8 cellular contexts compared by ENCODE assay signal in the genomic region with DNA sequence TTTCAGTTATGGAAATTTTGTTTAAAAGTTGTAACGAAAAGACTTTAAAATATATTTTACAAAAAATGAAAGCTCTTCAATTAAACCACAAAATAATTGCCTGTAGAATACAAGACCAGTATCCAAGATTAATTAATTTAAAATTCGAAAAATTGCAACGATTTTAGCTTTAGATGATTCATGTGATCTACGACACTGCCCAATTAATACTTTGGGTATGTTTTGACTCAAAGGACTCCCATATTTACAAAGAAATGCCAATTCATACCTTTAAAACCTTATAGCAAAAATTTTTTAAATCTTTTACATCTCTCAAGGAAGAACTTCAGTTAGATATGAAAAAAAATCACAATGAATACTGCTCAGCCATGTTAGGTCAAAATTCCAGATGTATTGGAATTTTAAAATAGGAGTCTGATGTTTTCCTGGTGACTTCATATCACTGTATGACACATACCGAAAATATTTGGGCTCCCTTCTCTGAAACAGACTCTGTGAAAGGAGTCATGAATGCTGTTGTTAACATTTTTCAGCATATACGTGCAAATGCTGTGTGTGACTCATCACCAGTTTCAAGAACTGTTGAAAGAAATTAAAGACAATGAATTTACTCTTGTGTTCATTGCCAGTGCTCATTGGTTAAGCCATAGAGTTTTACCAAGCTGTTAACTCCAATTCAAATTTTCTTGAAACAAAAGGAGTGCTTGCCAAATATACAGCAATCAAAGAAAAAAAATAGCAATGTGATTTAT. TPM values are rescaled to one million over a fixed set of nuclear protein-coding genes. Genes with fewer than 3 reads are reported as not detected.
DNase-seq lines count a peak whose midpoint lies in the region; ATAC-seq and TF ChIP-seq lines count a peak whose summit lies in the region.

No MANE protein-coding gene starts in this region.

- peaks cover 7% of the 10 kb centered on the region for H3K9me3 Mint-ChIP-seq in activated CD4-positive, alpha-beta T cell treated with anti-CD3 and anti-CD28 coated beads, Interleukin-2, amount 10 ng/mL, durations not matched to agents 24 days and 14 days
- no peaks in the 10 kb centered on the region for H3K9me3 Mint-ChIP-seq in activated naive CD8-positive, alpha-beta T cell (ENCODE audit: low read depth)

- peak overlapping the region; percentile 10 to 53 for H3K27ac ChIP-seq in left lung

- H3K4me3 Mint-ChIP-seq in activated CD4-positive, alpha-beta T cell treated with anti-CD3 and anti-CD28 coated beads, Interleukin-2, amount 10 ng/mL, durations not matched to agents 24 days and 14 days: peak overlapping the region; percentile 22
- H3K4me3 Mint-ChIP-seq in activated naive CD8-positive, alpha-beta T cell: no peak overlapping the region

- ATAC-seq in HG03565 (IDR thresholded peaks at IDR 0.05; ENCODE audit: unreplicated experiment) (peak; percentile 89), left lung (peak; percentile 79), HG03159 (IDR thresholded peaks at IDR 0.05; ENCODE audit: unreplicated experiment) (no peak)

- intact Hi-C loops in activated CD4-positive, alpha-beta T cell treated with anti-CD3 and anti-CD28 coated beads, Interleukin-2, amount 10 ng/mL, durations not matched to agents 24 days and 14 days (cut with micrococcal nuclease): no loop called here
- intact Hi-C loops in left lung (cut with DNase I): no loop called here

- H3K4me1 Mint-ChIP-seq in activated CD4-positive, alpha-beta T cell treated with anti-CD3 and anti-CD28 coated beads, Interleukin-2, amount 10 ng/mL, durations not matched to agents 24 days and 14 days: peaks cover 27% of the 10 kb centered on the region
- H3K4me1 Mint-ChIP-seq in activated naive CD8-positive, alpha-beta T cell (ENCODE audit: low read depth): peaks cover 19% of the 10 kb centered on the region

- TF ChIP-seq CTCF in left lung (IDR thresholded peaks at IDR 0.05): no peak

- H3K4me3 ChIP-seq in left lung: no peak overlapping the region

- DNase-seq in activated CD4-positive, alpha-beta T cell treated with anti-CD3 and anti-CD28 coated beads, Interleukin-2, amount 10 ng/mL, durations not matched to agents 24 days and 14 days: no peak
- DNase-seq in activated CD4-positive, alpha-beta T cell treated with anti-CD3 and anti-CD28 coated beads for 48 hours: no peak
- no peak for DNase-seq in left lung
- no peak for DNase-seq in NCI-H2029 treated with DMSO at 0.1 percent for 48 hours (lab: John Stamatoyannopoulos, UW)
- no peak for DNase-seq in stimulated activated CD8-positive, alpha-beta memory T cell treated with anti-CD3 and anti-CD28 coated beads, Interleukin-4, amount 100 ng/mL, for 48 hours

- H3K9me3 ChIP-seq in left lung: no peaks in the 10 kb centered on the region

- H3K36me3 Mint-ChIP-seq in activated CD4-positive, alpha-beta T cell treated with anti-CD3 and anti-CD28 coated beads, Interleukin-2, amount 10 ng/mL, durations not matched to agents 24 days and 14 days (ENCODE audit: low read depth): peaks cover 5% of the 10 kb centered on the region
- H3K36me3 Mint-ChIP-seq in activated naive CD8-positive, alpha-beta T cell: peaks cover 5% of the 10 kb centered on the region

- no peaks in the 10 kb centered on the region for H3K27me3 ChIP-seq in left lung

- H3K36me3 ChIP-seq in left lung: no peaks in the 10 kb centered on the region

- H3K27ac Mint-ChIP-seq in activated CD4-positive, alpha-beta T cell treated with anti-CD3 and anti-CD28 coated beads, Interleukin-2, amount 10 ng/mL, durations not matched to agents 24 days and 14 days: peak overlapping the region; percentile 73
- H3K27ac Mint-ChIP-seq in activated naive CD8-positive, alpha-beta T cell: peak overlapping the region; percentile 78

- no peaks in the 10 kb centered on the region for H3K4me1 ChIP-seq in left lung

- H3K27me3 Mint-ChIP-seq in activated CD4-positive, alpha-beta T cell treated with anti-CD3 and anti-CD28 coated beads, Interleukin-2, amount 10 ng/mL, durations not matched to agents 24 days and 14 days: no peaks in the 10 kb centered on the region
- H3K27me3 Mint-ChIP-seq in activated naive CD8-positive, alpha-beta T cell: no peaks in the 10 kb centered on the region

RNA-seq across cellular contexts. Expression of gene SMS, which starts 13.8 kb away (rescaled TPM):
- 161 and 162 TPM in 2 replicates for total RNA-seq in activated CD4-positive, alpha-beta T cell treated with anti-CD3 and anti-CD28 coated beads, Interleukin-2, amount 10 ng/mL, durations not matched to agents 24 days and 14 days
- total RNA-seq in left lung: 10 to 100 TPM; 68.6 to 80.4 TPM
